In the genomic region with DNA sequence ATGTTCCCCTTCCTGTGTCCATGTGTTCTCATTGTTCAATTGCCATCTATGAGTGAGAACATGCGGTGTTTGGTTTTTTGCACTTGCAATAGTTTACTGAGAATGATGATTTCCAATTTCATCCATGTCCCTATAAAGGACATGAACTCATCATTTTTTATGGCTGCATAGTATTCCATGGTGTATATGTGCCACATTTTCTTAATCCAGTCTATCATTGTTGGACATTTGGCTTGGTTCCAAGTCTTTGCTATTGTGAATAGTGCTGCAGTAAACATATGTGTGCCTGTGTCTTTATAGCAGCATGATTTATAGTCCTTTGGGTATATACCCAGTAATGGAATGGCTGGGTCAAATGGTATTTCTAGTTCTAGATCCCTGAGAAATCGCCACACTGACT, we compare ENCODE assay signal across 2 cellular contexts.
DNase-seq lines count a peak whose midpoint lies in the region; ATAC-seq, FAIRE-seq and TF ChIP-seq lines count a peak whose summit lies in the region.
"Not testable (repeated sequence)": the region's sequence is repeated elsewhere in the genome, so short reads cannot be mapped to it uniquely, and the experiment has no call there.

No MANE protein-coding gene starts in this region.

- 67% methylated on average over 1 of the region's 2 CpGs for WGBS in K562 (ENCODE audit: insufficient coverage, low coverage, missing lambda C conversion rate)

- not testable (repeated sequence) for ATAC-seq in K562

- CTCF ChIA-PET in HEK293 (lab: Yijun Ruan, JAX); K562 (lab: Yijun Ruan, JAX; ENCODE audit: low intra/inter-chr PET ratio): not testable (repeated sequence)

- in situ Hi-C loops in K562 (cut with MboI), result not testable (repeated sequence)

- not testable (repeated sequence) for H3K4me1 ChIP-seq in HEK293 (ENCODE audit: control insufficient read depth, insufficient read depth, low read length)
- H3K4me1 ChIP-seq in K562 (replicated peaks in 1 of 2; ENCODE audit: control insufficient read depth in 2 of 2, insufficient read depth in 2 of 2, low read length in 2 of 2), result peaks cover 0 to 13% of the 10 kb centered on the region in 2 experiments; a peak in 3 of 5 replicates

- not testable (repeated sequence) for H3K27me3 ChIP-seq in K562 (ENCODE audit: control insufficient read depth in 2 of 2, insufficient read depth in 2 of 2, low read length in 2 of 2)

- not testable (repeated sequence) for FAIRE-seq in K562 (lab: Jason Lieb, UNC)

- H3K4me3 ChIP-seq in HEK293 (ENCODE audit: low read depth, low read length); K562: not testable (repeated sequence)

- not testable (repeated sequence) for TF ChIP-seq CTCF in HEK293 (tag by site-specific recombination; IDR thresholded peaks at IDR 0.05); K562 (IDR thresholded peaks at IDR 0.05 in 2 of 3, conservative IDR thresholded peaks at IDR 0.05 in 1 of 3; ENCODE audit: insufficient read depth in 2 of 3, low read depth in 1 of 3, low read length in 3 of 3)

- H2AFZ ChIP-seq in K562 (ENCODE audit: low read depth, low read length), result not testable (repeated sequence)

- not testable (repeated sequence) for H3K36me3 ChIP-seq in HEK293 (ENCODE audit: control insufficient read depth in 2 of 2, insufficient read depth in 1 of 2, low read length in 2 of 2); K562 (ENCODE audit: control insufficient read depth, insufficient read depth, low read length)

- not testable (repeated sequence) for H4K20me1 ChIP-seq in K562 (replicated peaks; ENCODE audit: control insufficient read depth, insufficient read depth, low read length)

- not testable (repeated sequence) for DNase-seq in K562 (ENCODE audit: extremely low read depth in 1 of 4, low spot score in 3 of 4)

- H3K9me3 ChIP-seq in HEK293 (ENCODE audit: control insufficient read depth, insufficient read depth, low read depth, low read length); K562 (replicated peaks; ENCODE audit: control insufficient read depth, insufficient read depth, low read depth, low read length): not testable (repeated sequence)

- not testable (repeated sequence) for H3K27ac ChIP-seq in HEK293 (ENCODE audit: extremely low read depth, low read depth, low read length); K562 (ENCODE audit: extremely low read depth, low read depth, low read length)

- intact Hi-C loops in K562 (cut with micrococcal nuclease), result not testable (repeated sequence)

- not testable (repeated sequence) for TF ChIP-seq RAD21 in K562 (CRISPR knock-in tag; conservative IDR thresholded peaks at IDR 0.05 in 1 of 2, IDR thresholded peaks at IDR 0.05 in 1 of 2)

- TF ChIP-seq EP300 in K562 (IDR thresholded peaks at IDR 0.05; ENCODE audit: low read length), result not testable (repeated sequence)

- BruUV-seq in K562 (replicated peaks; lab: Mats Ljungman, UMichigan), result not testable (repeated sequence)

- POLR2A ChIA-PET in HEK293 (lab: Yijun Ruan, JAX); K562 (lab: Yijun Ruan, JAX): not testable (repeated sequence)

- H3K79me2 ChIP-seq in K562 (ENCODE audit: control insufficient read depth, insufficient read depth, low read length), result not testable (repeated sequence)

- TF ChIP-seq POLR2A in K562 (conservative IDR thresholded peaks at IDR 0.05), result not testable (repeated sequence)

- H3K9ac ChIP-seq in K562 (ENCODE audit: insufficient read depth in 1 of 2, low read depth in 2 of 2, low read length in 2 of 2), result not testable (repeated sequence)

- not testable (repeated sequence) for H3K4me2 ChIP-seq in K562 (ENCODE audit: insufficient read depth, low read length)

- H3K9me1 ChIP-seq in K562 (ENCODE audit: control insufficient read depth, insufficient read depth, low read length), result not testable (repeated sequence)

TF ChIP-seq in HEK293, 187 proteins besides CTCF, POLR2A, EP300 and RAD21:
- peak; percentile 95 for TF ChIP-seq ZNF146 (tag by site-specific recombination; IDR thresholded peaks at IDR 0.05)
- TF ChIP-seq, protein P1, sequence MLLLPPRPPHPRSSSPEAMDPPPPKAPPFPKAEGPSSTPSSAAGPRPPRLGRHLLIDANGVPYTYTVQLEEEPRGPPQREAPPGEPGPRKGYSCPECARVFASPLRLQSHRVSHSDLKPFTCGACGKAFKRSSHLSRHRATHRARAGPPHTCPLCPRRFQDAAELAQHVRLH (tag by site-specific recombination; IDR thresholded peaks at IDR 0.05), result peak; percentile 52; the same call in 1 of the 2 replicates
- TF ChIP-seq, protein P2, sequence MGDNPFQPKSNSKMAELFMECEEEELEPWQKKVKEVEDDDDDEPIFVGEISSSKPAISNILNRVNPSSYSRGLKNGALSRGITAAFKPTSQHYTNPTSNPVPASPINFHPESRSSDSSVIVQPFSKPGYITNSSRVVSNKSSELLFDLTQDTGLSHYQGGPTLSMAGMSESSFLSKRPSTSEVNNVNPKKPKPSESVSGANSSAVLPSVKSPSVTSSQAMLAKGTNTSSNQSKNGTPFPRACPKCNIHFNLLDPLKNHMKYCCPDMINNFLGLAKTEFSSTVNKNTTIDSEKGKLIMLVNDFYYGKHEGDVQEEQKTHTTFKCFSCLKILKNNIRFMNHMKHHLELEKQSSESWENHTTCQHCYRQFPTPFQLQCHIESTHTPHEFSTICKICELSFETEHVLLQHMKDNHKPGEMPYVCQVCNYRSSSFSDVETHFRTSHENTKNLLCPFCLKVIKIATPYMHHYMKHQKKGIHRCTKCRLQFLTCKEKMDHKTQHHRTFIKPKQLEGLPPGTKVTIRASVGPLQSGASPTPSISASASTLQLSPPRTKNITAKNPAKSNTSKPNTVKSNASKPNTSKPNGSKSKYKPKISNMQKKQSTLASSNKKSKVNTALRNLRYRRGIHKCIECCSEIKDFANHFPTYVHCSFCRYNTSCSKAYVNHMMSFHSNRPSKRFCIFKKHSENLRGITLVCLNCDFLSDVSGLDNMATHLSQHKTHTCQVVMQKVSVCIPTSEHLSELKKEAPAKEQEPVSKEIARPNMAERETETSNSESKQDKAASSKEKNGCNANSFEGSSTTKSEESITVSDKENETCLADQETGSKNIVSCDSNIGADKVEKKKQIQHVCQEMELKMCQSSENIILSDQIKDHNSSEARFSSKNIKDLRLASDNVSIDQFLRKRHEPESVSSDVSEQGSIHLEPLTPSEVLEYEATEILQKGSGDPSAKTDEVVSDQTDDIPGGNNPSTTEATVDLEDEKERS (tag by site-specific recombination; IDR thresholded peaks at IDR 0.05), result 0 out of 2 replicates have a peak, but pooled peaks have one; percentile 19
TF ChIP-seq in HEK293: peak in this region for 3; not testable (repeated sequence) for 184.

TF ChIP-seq in K562, 482 proteins besides CTCF, POLR2A, EP300 and RAD21:
- TF ChIP-seq NFIX (CRISPR knock-in tag; IDR thresholded peaks at IDR 0.05; ENCODE audit: low read depth) (0 out of 2 replicates have a peak, but pooled peaks have one; percentile 29), NFIC (IDR thresholded peaks at IDR 0.05) (peak; percentile 65), BCOR (IDR thresholded peaks at IDR 0.05) (0 out of 2 replicates have a peak, but pooled peaks have one; percentile 12), ZNF146 (CRISPR knock-in tag; IDR thresholded peaks at IDR 0.05; ENCODE audit: unreplicated experiment) (peak; percentile 35)
